ENCODE assay signal across 8 cellular contexts in genomic region chr2:196176142-196176738, GRCh38. TPM values are rescaled to one million over a fixed set of nuclear protein-coding genes. Genes with fewer than 3 reads are reported as not detected.
DNase-seq lines count a peak whose midpoint lies in the region; ATAC-seq and TF ChIP-seq lines count a peak whose summit lies in the region.

No MANE protein-coding gene starts in this region.

- H4K20me1 ChIP-seq in smooth muscle cell (ENCODE audit: low read depth): peaks cover 1% of the 10 kb centered on the region

- peak overlapping the region; percentile 86 for H3K27ac Mint-ChIP-seq in activated CD4-positive, alpha-beta T cell treated with anti-CD3 and anti-CD28 coated beads, Interleukin-2, amount 10 ng/mL, durations not matched to agents 7 days and 5 days
- H3K27ac Mint-ChIP-seq in memory B cell: peak overlapping the region; percentile 79

- H3K36me3 ChIP-seq in SJCRH30: no peaks in the 10 kb centered on the region
- no peaks in the 10 kb centered on the region for H3K36me3 ChIP-seq in smooth muscle cell (ENCODE audit: low read depth)

- no peak overlapping the region for H2AFZ ChIP-seq in smooth muscle cell (ENCODE audit: low read depth)

- peak; percentile 92 for DNase-seq in activated CD4-positive, alpha-beta T cell treated with anti-CD3 and anti-CD28 coated beads, Interleukin-2, amount 10 ng/mL, durations not matched to agents 7 days and 5 days
- DNase-seq in memory B cell (ENCODE audit: low spot score in 2 of 2): peak in 1 of 2 donors; percentile 91
- no peak for DNase-seq in SJCRH30
- DNase-seq in smooth muscle cell (lab: John Stamatoyannopoulos, UW; ENCODE audit: unreplicated experiment): no peak
- DNase-seq in superior temporal gyrus (ENCODE audit: extremely low spot score): no peak
- no peak for DNase-seq in H4 (ENCODE audit: low spot score)

- H3K27ac ChIP-seq in SJCRH30 (no peak overlapping the region), smooth muscle cell (ENCODE audit: low read depth) (no peak overlapping the region)

- peaks cover 4% of the 10 kb centered on the region for H3F3A ChIP-seq in smooth muscle cell (ENCODE audit: low read depth)

- H3K4me3 Mint-ChIP-seq in activated CD4-positive, alpha-beta T cell treated with anti-CD3 and anti-CD28 coated beads, Interleukin-2, amount 10 ng/mL, durations not matched to agents 7 days and 5 days: peak overlapping the region; percentile 60
- H3K4me3 Mint-ChIP-seq in memory B cell: peak overlapping the region; percentile 35

- WGBS in smooth muscle cell (ENCODE audit: low lambda C conversion rate): 93% methylated on average over 8 of the region's 8 CpGs

- no peak overlapping the region for H3K4me2 ChIP-seq in smooth muscle cell

- H3K27me3 Mint-ChIP-seq in activated CD4-positive, alpha-beta T cell treated with anti-CD3 and anti-CD28 coated beads, Interleukin-2, amount 10 ng/mL, durations not matched to agents 7 days and 5 days: no peaks in the 10 kb centered on the region
- H3K27me3 Mint-ChIP-seq in memory B cell: no peaks in the 10 kb centered on the region

- no peak for TF ChIP-seq CTCF in smooth muscle cell (IDR thresholded peaks at IDR 0.05; ENCODE audit: borderline replicate concordance, insufficient read depth, poor library complexity, severe bottlenecking)

- peaks cover 28% of the 10 kb centered on the region for H3K36me3 Mint-ChIP-seq in activated CD4-positive, alpha-beta T cell treated with anti-CD3 and anti-CD28 coated beads, Interleukin-2, amount 10 ng/mL, durations not matched to agents 7 days and 5 days (ENCODE audit: low read depth)
- peaks cover 3% of the 10 kb centered on the region for H3K36me3 Mint-ChIP-seq in memory B cell

- peaks cover 72% of the 10 kb centered on the region for H3K4me1 Mint-ChIP-seq in activated CD4-positive, alpha-beta T cell treated with anti-CD3 and anti-CD28 coated beads, Interleukin-2, amount 10 ng/mL, durations not matched to agents 7 days and 5 days
- H3K4me1 Mint-ChIP-seq in memory B cell: peaks cover 50% of the 10 kb centered on the region

- H3K27me3 ChIP-seq in SJCRH30 (no peaks in the 10 kb centered on the region), smooth muscle cell (ENCODE audit: low read depth) (no peaks in the 10 kb centered on the region)

- peaks cover 3% of the 10 kb centered on the region for H3K9me3 Mint-ChIP-seq in activated CD4-positive, alpha-beta T cell treated with anti-CD3 and anti-CD28 coated beads, Interleukin-2, amount 10 ng/mL, durations not matched to agents 7 days and 5 days
- no peaks in the 10 kb centered on the region for H3K9me3 Mint-ChIP-seq in memory B cell

- peaks cover 16% of the 10 kb centered on the region for H3K4me1 ChIP-seq in SJCRH30
- H3K4me1 ChIP-seq in smooth muscle cell (ENCODE audit: low read depth): no peaks in the 10 kb centered on the region

- ATAC-seq in GM18868 (IDR thresholded peaks at IDR 0.05; ENCODE audit: unreplicated experiment): peak; percentile 62
- peak; percentile 68 for ATAC-seq in HG03060 (IDR thresholded peaks at IDR 0.05; ENCODE audit: low read depth, unreplicated experiment)
- peak; percentile 67 for ATAC-seq in memory B cell (ENCODE audit: low read depth)

- POLR2A ChIA-PET in activated CD4-positive, alpha-beta T cell treated with anti-CD3 and anti-CD28 coated beads, Interleukin-2, amount 10 ng/mL, durations not matched to agents 7 days and 5 days (lab: Charles Lee): interaction anchor here (0.7 to 1.4 kb wide), 7 partner anchors 12 to 100 kb away, joined by 3 to 6 read pairs (median 3); no protein-coding TSS in a partner anchor

- H3K4me3 ChIP-seq in SJCRH30 (no peak overlapping the region), smooth muscle cell (no peak overlapping the region)

- H3K9me3 ChIP-seq in SJCRH30 (replicated peaks) (no peaks in the 10 kb centered on the region), smooth muscle cell (replicated peaks; ENCODE audit: low read depth) (no peaks in the 10 kb centered on the region)

- CTCF ChIA-PET in activated CD4-positive, alpha-beta T cell treated with anti-CD3 and anti-CD28 coated beads, Interleukin-2, amount 10 ng/mL, durations not matched to agents 7 days and 5 days (lab: Charles Lee): interaction anchor here (0.7 to 2.4 kb wide), 15 partner anchors 9 to 777 kb away, joined by 3 to 11 read pairs (median 4); no protein-coding TSS in a partner anchor

- no peak overlapping the region for H3K9ac ChIP-seq in smooth muscle cell (ENCODE audit: low read depth)

- peaks cover 1% of the 10 kb centered on the region for H3K79me2 ChIP-seq in smooth muscle cell (ENCODE audit: low read depth)

RNA-seq across cellular contexts. Expression of gene STK17B, which starts 4.9 kb away (rescaled TPM):
- total RNA-seq in activated CD4-positive, alpha-beta T cell treated with anti-CD3 and anti-CD28 coated beads, Interleukin-2, amount 10 ng/mL, durations not matched to agents 7 days and 5 days: 100 to 1,000 TPM; 329 to 403 TPM
- total RNA-seq in SJCRH30 (2014; rRNA removed; shearing (Covaris generic)): 138 and 165 TPM in 2 replicates
- 165 and 190 TPM in 2 replicates for total RNA-seq in smooth muscle cell
- polyA plus RNA-seq in smooth muscle cell: 26.6 and 33.5 TPM in 2 replicates
- 15.9 and 19.8 TPM in 2 replicates for total RNA-seq in H4 (2014; rRNA removed; shearing (Covaris generic))
